1 cellular context compared by ENCODE assay signal in genomic region chr2:54330226-54331094, GRCh38.
TF ChIP-seq lines count a peak whose summit lies in the region.

No MANE protein-coding gene starts in this region.

TF ChIP-seq in GM12878, 131 proteins besides CTCF, POLR2A, EP300 and RAD21 (continued from another document and continues in another):
- TF ChIP-seq GATAD2B (conservative IDR thresholded peaks at IDR 0.05; ENCODE audit: low read depth): no peak
- no peak for TF ChIP-seq SMARCA5 (IDR thresholded peaks at IDR 0.05)
- 0 out of 2 replicates have a peak, but pooled peaks have one; percentile 40 for TF ChIP-seq DPF2 (IDR thresholded peaks at IDR 0.05)
- no peak for TF ChIP-seq RELB (IDR thresholded peaks at IDR 0.05; ENCODE audit: low read depth)
- no peak for TF ChIP-seq ZZZ3 (IDR thresholded peaks at IDR 0.05; ENCODE audit: control insufficient read depth, insufficient read length, low read depth)
- TF ChIP-seq PRDM15 (CRISPR knock-in tag; IDR thresholded peaks at IDR 0.05): no peak
- TF ChIP-seq ZNF384 (IDR thresholded peaks at IDR 0.05; ENCODE audit: borderline replicate concordance, low read depth, low read length): no peak
- no peak for TF ChIP-seq EED (IDR thresholded peaks at IDR 0.05; ENCODE audit: low read depth)
- no peak for TF ChIP-seq SIX5 (IDR thresholded peaks at IDR 0.05; ENCODE audit: low read depth, low read length, severe bottlenecking)
- TF ChIP-seq PBX3 (IDR thresholded peaks at IDR 0.05; ENCODE audit: insufficient replicate concordance, low read depth, low read length): no peak
- no peak for TF ChIP-seq ZNF592 (IDR thresholded peaks at IDR 0.05)
- TF ChIP-seq STAT1 (conservative IDR thresholded peaks at IDR 0.05): no peak
- TF ChIP-seq SMC3 (IDR thresholded peaks at IDR 0.05; ENCODE audit: borderline replicate concordance, low read length): no peak
- TF ChIP-seq TARDBP (IDR thresholded peaks at IDR 0.05; ENCODE audit: borderline replicate concordance): no peak
- no peak for TF ChIP-seq EGR1 (IDR thresholded peaks at IDR 0.05; ENCODE audit: borderline replicate concordance in 1 of 2, low read depth in 2 of 2, low read length in 2 of 2)
- no peak for TF ChIP-seq BCLAF1 (IDR thresholded peaks at IDR 0.05)
- TF ChIP-seq NR2C2 (IDR thresholded peaks at IDR 0.05; ENCODE audit: borderline replicate concordance, control insufficient read depth, insufficient read length, low read depth): no peak
- TF ChIP-seq ESRRA (IDR thresholded peaks at IDR 0.05; ENCODE audit: low read length): no peak
- peak; percentile 79 for TF ChIP-seq ZNF687 (IDR thresholded peaks at IDR 0.05)
- TF ChIP-seq SP1 (IDR thresholded peaks at IDR 0.05; ENCODE audit: low read depth, low read length): no peak
- no peak for TF ChIP-seq WRNIP1 (IDR thresholded peaks at IDR 0.05; ENCODE audit: borderline replicate concordance, low read depth, low read length)
- no peak for TF ChIP-seq HDAC2 (IDR thresholded peaks at IDR 0.05)
- no peak for TF ChIP-seq CEBPB (IDR thresholded peaks at IDR 0.05; ENCODE audit: borderline replicate concordance in 1 of 2, low read depth in 2 of 2, low read length in 2 of 2)
- peak; percentile 69 for TF ChIP-seq IKZF1 (conservative IDR thresholded peaks at IDR 0.05)
- 0 out of 2 replicates have a peak, but pooled peaks have one; percentile 36 for TF ChIP-seq MXI1 (IDR thresholded peaks at IDR 0.05; ENCODE audit: low read depth, low read length)
- TF ChIP-seq LARP7 (IDR thresholded peaks at IDR 0.05): peak; percentile 39; the same call in 1 of the 2 replicates
- no peak for TF ChIP-seq ZNF274 (IDR thresholded peaks at IDR 0.05; ENCODE audit: insufficient read depth, insufficient read length)
- TF ChIP-seq SIN3A (IDR thresholded peaks at IDR 0.05; ENCODE audit: low read depth, low read length): 0 out of 2 replicates have a peak, but pooled peaks have one; percentile 27
- no peak for TF ChIP-seq IKZF2 (IDR thresholded peaks at IDR 0.05)
- no peak for TF ChIP-seq POU2F2 (IDR thresholded peaks at IDR 0.05; ENCODE audit: borderline replicate concordance, low read depth, low read length)
- TF ChIP-seq, protein P1, sequence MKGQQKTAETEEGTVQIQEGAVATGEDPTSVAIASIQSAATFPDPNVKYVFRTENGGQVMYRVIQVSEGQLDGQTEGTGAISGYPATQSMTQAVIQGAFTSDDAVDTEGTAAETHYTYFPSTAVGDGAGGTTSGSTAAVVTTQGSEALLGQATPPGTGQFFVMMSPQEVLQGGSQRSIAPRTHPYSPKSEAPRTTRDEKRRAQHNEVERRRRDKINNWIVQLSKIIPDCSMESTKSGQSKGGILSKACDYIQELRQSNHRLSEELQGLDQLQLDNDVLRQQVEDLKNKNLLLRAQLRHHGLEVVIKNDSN (IDR thresholded peaks at IDR 0.05; ENCODE audit: borderline replicate concordance, extremely low read length, insufficient read depth, low read depth, low read length): no peak
- TF ChIP-seq ZBTB11 (CRISPR knock-in tag; IDR thresholded peaks at IDR 0.05): no peak
- no peak for TF ChIP-seq ZSCAN29 (IDR thresholded peaks at IDR 0.05)
- no peak for TF ChIP-seq KDM1A (IDR thresholded peaks at IDR 0.05; ENCODE audit: borderline replicate concordance)
